Comparison of ENCODE assay signal across 9 cellular contexts in genomic region chrX:153662266-153662665, GRCh38. TPM values are rescaled to one million over a fixed set of nuclear protein-coding genes. Genes with fewer than 3 reads are reported as not detected.
DNase-seq lines count a peak whose midpoint lies in the region; ATAC-seq, FAIRE-seq and TF ChIP-seq lines count a peak whose summit lies in the region.
"Had no signal": no experiment of that assay in that cellular context is flagged by ENCODE, and none has a peak within 500 bp of the region (broad histone marks: within the 10 kb centered on the region; RNA-seq: fewer than 3 reads in every experiment).

No MANE protein-coding gene starts in this region.

- peak overlapping the region in 1 of 2 experiments; percentile 81; a peak in 1 of 4 replicates for H3K9ac ChIP-seq in K562 (ENCODE audit: insufficient read depth in 1 of 2, low read depth in 2 of 2, low read length in 2 of 2)
- H3K9ac ChIP-seq: KMS-11 had no signal

- ATAC-seq in K562, result peak; percentile 79

- WGBS in K562 (ENCODE audit: insufficient coverage, low coverage, missing lambda C conversion rate), result 3% methylated on average over 14 of the region's 31 CpGs

- FAIRE-seq in K562 (lab: Jason Lieb, UNC), result peak; percentile 74

- peaks cover 0 to 8% of the 10 kb centered on the region in 2 experiments; a peak in 2 of 5 replicates for H3K4me1 ChIP-seq in K562 (replicated peaks in 1 of 2; ENCODE audit: control insufficient read depth in 2 of 2, insufficient read depth in 2 of 2, low read length in 2 of 2)

- CTCF ChIA-PET in K562 (lab: Yijun Ruan, JAX; ENCODE audit: low intra/inter-chr PET ratio), result interaction anchor here (1.6 kb wide), 1 partner anchor 107 kb away, joined by 3 read pairs; no protein-coding TSS in a partner anchor

- no peaks in the 10 kb centered on the region for H3K9me1 ChIP-seq in K562 (ENCODE audit: control insufficient read depth, insufficient read depth, low read length)

- H4K20me1 ChIP-seq in K562 (replicated peaks; ENCODE audit: control insufficient read depth, insufficient read depth, low read length), result no peaks in the 10 kb centered on the region

- H2AFZ ChIP-seq in K562 (ENCODE audit: low read depth, low read length), result peak overlapping the region; percentile 59

- DNase-seq in GM12864 (ENCODE audit: low read depth) (no peak), T-helper 2 cell (peak in 4 of 5 experiments; percentile 24 to 50 (median 34)), K562 (ENCODE audit: extremely low read depth in 1 of 4, low spot score in 3 of 4) (peak in 2 of 4 experiments; percentile 23 to 76), mesenteric fat pad (ENCODE audit: low spot score) (peak; percentile 89), AML-193 (lab: John Stamatoyannopoulos, UW) (no peak), GF-D8 (lab: John Stamatoyannopoulos, UW) (no peak), HuH-7 (ENCODE audit: low spot score) (no peak)
- DNase-seq in stimulated activated naive CD4-positive, alpha-beta T cell treated with Interleukin-2 at 50 U/mL for 16 hours (lab: John Stamatoyannopoulos, UW), result peak; percentile 34

- no peaks in the 10 kb centered on the region for H3K36me3 ChIP-seq in K562 (ENCODE audit: control insufficient read depth, insufficient read depth, low read length)

- BruUV-seq in K562 (replicated peaks; lab: Mats Ljungman, UMichigan), result no TSS peak

- TF ChIP-seq CTCF in GM12864 (IDR thresholded peaks at IDR 0.05; ENCODE audit: low read depth, low read length, missing control alignments) (peak; percentile 54), K562 (IDR thresholded peaks at IDR 0.05 in 2 of 3, conservative IDR thresholded peaks at IDR 0.05 in 1 of 3; ENCODE audit: insufficient read depth in 2 of 3, low read depth in 1 of 3, low read length in 3 of 3) (peak; percentile 68 to 78 (median 73))

- POLR2A ChIA-PET in K562 (lab: Yijun Ruan, JAX), result no interaction called here

- in situ Hi-C loops in K562 (cut with MboI), result loop anchor here (10.0 kb wide), 1 partner anchor 717 kb away; no protein-coding TSS in a partner anchor

- no peaks in the 10 kb centered on the region for H3K79me2 ChIP-seq in K562 (ENCODE audit: control insufficient read depth, insufficient read depth, low read length)

- TF ChIP-seq RAD21 in K562 (CRISPR knock-in tag; conservative IDR thresholded peaks at IDR 0.05 in 1 of 2, IDR thresholded peaks at IDR 0.05 in 1 of 2), result peak; percentile 35 to 68

- peaks cover 2 to 16% of the 10 kb centered on the region in 2 experiments; a peak in 3 of 5 replicates for H3K27me3 ChIP-seq in K562 (ENCODE audit: control insufficient read depth in 2 of 2, insufficient read depth in 2 of 2, low read length in 2 of 2)

- TF ChIP-seq POLR2A in K562 (conservative IDR thresholded peaks at IDR 0.05), result no peak

- TF ChIP-seq EP300 in K562 (IDR thresholded peaks at IDR 0.05; ENCODE audit: low read length), result no peak

- 0 out of 2 replicates have a peak, but pooled peaks cover 2% of the 10 kb centered on the region for H3K9me3 ChIP-seq in K562 (replicated peaks; ENCODE audit: control insufficient read depth, insufficient read depth, low read depth, low read length)

- H3K4me3 ChIP-seq in GM12864 (ENCODE audit: low read depth, low read length) (no peak overlapping the region), K562 (peak overlapping the region; percentile 29)

- no peak overlapping the region for H3K27ac ChIP-seq in K562 (ENCODE audit: extremely low read depth, low read depth, low read length)
- H3K27ac ChIP-seq: KMS-11 had no signal

- H3K4me2 ChIP-seq in K562 (ENCODE audit: insufficient read depth, low read length), result peak overlapping the region; percentile 46; the same call in 1 of the 2 replicates
- H3K4me2 ChIP-seq: KMS-11 had no signal

- intact Hi-C loops in K562 (cut with micrococcal nuclease), result loop anchor here (1.0 to 10.0 kb wide), 2 partner anchors 52 to 707 kb away; no protein-coding TSS in a partner anchor

TF ChIP-seq in K562, 482 proteins besides CTCF, POLR2A, EP300 and RAD21 (continues in another document):
- TF ChIP-seq, protein P1, sequence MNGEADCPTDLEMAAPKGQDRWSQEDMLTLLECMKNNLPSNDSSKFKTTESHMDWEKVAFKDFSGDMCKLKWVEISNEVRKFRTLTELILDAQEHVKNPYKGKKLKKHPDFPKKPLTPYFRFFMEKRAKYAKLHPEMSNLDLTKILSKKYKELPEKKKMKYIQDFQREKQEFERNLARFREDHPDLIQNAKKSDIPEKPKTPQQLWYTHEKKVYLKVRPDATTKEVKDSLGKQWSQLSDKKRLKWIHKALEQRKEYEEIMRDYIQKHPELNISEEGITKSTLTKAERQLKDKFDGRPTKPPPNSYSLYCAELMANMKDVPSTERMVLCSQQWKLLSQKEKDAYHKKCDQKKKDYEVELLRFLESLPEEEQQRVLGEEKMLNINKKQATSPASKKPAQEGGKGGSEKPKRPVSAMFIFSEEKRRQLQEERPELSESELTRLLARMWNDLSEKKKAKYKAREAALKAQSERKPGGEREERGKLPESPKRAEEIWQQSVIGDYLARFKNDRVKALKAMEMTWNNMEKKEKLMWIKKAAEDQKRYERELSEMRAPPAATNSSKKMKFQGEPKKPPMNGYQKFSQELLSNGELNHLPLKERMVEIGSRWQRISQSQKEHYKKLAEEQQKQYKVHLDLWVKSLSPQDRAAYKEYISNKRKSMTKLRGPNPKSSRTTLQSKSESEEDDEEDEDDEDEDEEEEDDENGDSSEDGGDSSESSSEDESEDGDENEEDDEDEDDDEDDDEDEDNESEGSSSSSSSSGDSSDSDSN (IDR thresholded peaks at IDR 0.05; ENCODE audit: borderline replicate concordance in 1 of 2, low read depth in 2 of 2, low read length in 2 of 2), result 0 out of 4 replicates have a peak, but pooled peaks of 1 of the 2 experiments have one; percentile 23
- TF ChIP-seq CTBP1 (IDR thresholded peaks at IDR 0.05; ENCODE audit: borderline replicate concordance), result 0 out of 2 replicates have a peak, but pooled peaks have one; percentile 43

RNA-seq across cellular contexts. Expression of gene PNCK, which starts 11.3 kb away (rescaled TPM):
- total RNA-seq in K562 (2011; cell fraction: chromatin; rRNA removed; ENCODE audit: low replicate concordance), result 17.5 and 43.4 TPM in 2 replicates
- 37.0 TPM in 2 replicates for total RNA-seq in K562 (2011; cell fraction: nucleolus; rRNA removed)
- total RNA-seq in K562 (2011; cell fraction: nucleoplasm; rRNA removed), result 18.2 and 26.2 TPM in 2 replicates
- total RNA-seq in K562 (2014; rRNA removed), result 1.3 and 1.4 TPM in 2 replicates
- total RNA-seq in K562 (2014; rRNA removed; fragmentation: Illumina TruSeq; extraction: Trizol), result 0.25 and 0.48 TPM in 2 replicates
- 0.51 and 0.79 TPM in 2 replicates for total RNA-seq in K562 (2015; rRNA removed; fragmentation: Illumina TruSeq; extraction: Trizol)
- 1.9 and 2.2 TPM in 2 replicates for total RNA-seq in K562 (2021)
- 7.5 and 23.6 TPM in 2 replicates for polyA plus RNA-seq in K562 (2011; rRNA removed)
- 10.0 and 17.5 TPM in 2 replicates for polyA plus RNA-seq in K562 (2011; cell fraction: cytosol; rRNA removed)
- polyA plus RNA-seq in K562 (2011; cell fraction: nucleus; rRNA removed), result 100 and 212 TPM in 2 replicates
- polyA plus RNA-seq in K562 (2012), result 6.0 and 17.0 TPM in 2 replicates
- polyA plus RNA-seq in K562 (2014; fragmentation: Illumina TruSeq; extraction: Trizol), result 1.0 and 1.2 TPM in 2 replicates
- polyA plus RNA-seq in K562 (2014; fragmentation: Nextera tagmentation; extraction: Ambion mirVana), result under 1 TPM in 1 of 2 experiments, not detected in 1; 0.13 TPM
- 1.7 and 2.5 TPM in 2 replicates for polyA plus RNA-seq in K562 (2014; rRNA removed)
- polyA minus RNA-seq in K562 (2011; rRNA and poly(A)+ RNA removed), result 3.5 and 6.7 TPM in 2 replicates
- 2.9 and 11.2 TPM in 2 replicates for polyA minus RNA-seq in K562 (2011; cell fraction: cytosol; rRNA and poly(A)+ RNA removed)
- polyA minus RNA-seq in K562 (2011; cell fraction: nucleus; rRNA and poly(A)+ RNA removed), result 20.6 and 48.3 TPM in 2 replicates
- 1.4 TPM for total RNA-seq in mesenteric fat pad

RNA-seq across cellular contexts. Expression of gene DUSP9, which starts 15.3 kb away (rescaled TPM):
- total RNA-seq in K562 (2011; cell fraction: chromatin; rRNA removed; ENCODE audit: low replicate concordance), result 2.3 and 6.4 TPM in 2 replicates
- 6.8 and 7.3 TPM in 2 replicates for total RNA-seq in K562 (2011; cell fraction: nucleolus; rRNA removed)
- total RNA-seq in K562 (2011; cell fraction: nucleoplasm; rRNA removed), result 3.4 and 3.9 TPM in 2 replicates
- total RNA-seq in K562 (2014; rRNA removed) (10.6 and 17.8 TPM in 2 replicates), K562 (2014; rRNA removed; fragmentation: Illumina TruSeq; extraction: Trizol) (2.5 and 3.2 TPM in 2 replicates), K562 (2015; rRNA removed; fragmentation: Illumina TruSeq; extraction: Trizol) (4.6 and 5.2 TPM in 2 replicates), K562 (2021) (13.0 and 14.1 TPM in 2 replicates), mesenteric fat pad (0.39 TPM)
- polyA plus RNA-seq in K562 (2011; rRNA removed) (8.8 and 20.5 TPM in 2 replicates), K562 (2014; fragmentation: Illumina TruSeq; extraction: Trizol) (5.5 and 7.1 TPM in 2 replicates), K562 (2014; fragmentation: Nextera tagmentation; extraction: Ambion mirVana) (under 1 TPM; 0.11 to 0.31 TPM), K562 (2014; rRNA removed) (8.4 and 9.2 TPM in 2 replicates)
- 22.4 and 26.1 TPM in 2 replicates for polyA plus RNA-seq in K562 (2011; cell fraction: cytosol; rRNA removed)
- 11.9 and 18.7 TPM in 2 replicates for polyA plus RNA-seq in K562 (2011; cell fraction: nucleus; rRNA removed)
- 7.4 and 10.8 TPM in 2 replicates for polyA plus RNA-seq in K562 (2012)
- polyA minus RNA-seq in K562 (2011; rRNA and poly(A)+ RNA removed), result 5.2 and 5.5 TPM in 2 replicates
- polyA minus RNA-seq in K562 (2011; cell fraction: cytosol; rRNA and poly(A)+ RNA removed), result 7.3 and 20.2 TPM in 2 replicates
- 2.7 and 6.7 TPM in 2 replicates for polyA minus RNA-seq in K562 (2011; cell fraction: nucleus; rRNA and poly(A)+ RNA removed)

RNA-seq across cellular contexts. Expression of gene SLC6A8, which starts 25.5 kb away (rescaled TPM):
- total RNA-seq in K562 (2011; cell fraction: chromatin; rRNA removed; ENCODE audit: low replicate concordance), result 456 and 1,096 TPM in 2 replicates
- total RNA-seq in K562 (2011; cell fraction: nucleolus; rRNA removed), result 646 and 663 TPM in 2 replicates
- total RNA-seq in K562 (2011; cell fraction: nucleoplasm; rRNA removed), result 500 and 510 TPM in 2 replicates
- total RNA-seq in K562 (2014; rRNA removed) (29.6 and 45.6 TPM in 2 replicates), K562 (2014; rRNA removed; fragmentation: Illumina TruSeq; extraction: Trizol) (24.7 and 34.3 TPM in 2 replicates), K562 (2015; rRNA removed; fragmentation: Illumina TruSeq; extraction: Trizol) (30.3 and 31.0 TPM in 2 replicates), K562 (2021) (122 and 144 TPM in 2 replicates), mesenteric fat pad (45.9 TPM)
- polyA plus RNA-seq in K562 (2011; rRNA removed) (139 and 294 TPM in 2 replicates), K562 (2014; fragmentation: Illumina TruSeq; extraction: Trizol) (73.5 and 87.0 TPM in 2 replicates), K562 (2014; fragmentation: Nextera tagmentation; extraction: Ambion mirVana) (1 to 10 TPM in 1 of 2 experiments, under 1 TPM in 1; 0.68 to 1.7 TPM), K562 (2014; rRNA removed) (76.7 and 77.6 TPM in 2 replicates)
- 237 and 320 TPM in 2 replicates for polyA plus RNA-seq in K562 (2011; cell fraction: cytosol; rRNA removed)
- 1,046 and 1,667 TPM in 2 replicates for polyA plus RNA-seq in K562 (2011; cell fraction: nucleus; rRNA removed)
- polyA plus RNA-seq in K562 (2012), result 94.9 and 162 TPM in 2 replicates
- polyA minus RNA-seq in K562 (2011; rRNA and poly(A)+ RNA removed), result 85.5 and 108 TPM in 2 replicates
- 134 and 269 TPM in 2 replicates for polyA minus RNA-seq in K562 (2011; cell fraction: cytosol; rRNA and poly(A)+ RNA removed)
- 124 and 281 TPM in 2 replicates for polyA minus RNA-seq in K562 (2011; cell fraction: nucleus; rRNA and poly(A)+ RNA removed)

Comparison
In these comparisons a context has a peak if more than half of its experiments do, and no peak if none do; other contexts are left out.
1. DNase-seq: peak in T-helper 2 cell (4 of 5), mesenteric fat pad (single experiment) and stimulated activated naive CD4-positive, alpha-beta T cell treated with Interleukin-2 at 50 U/mL for 16 hours (single experiment); none in GM12864 (single experiment), AML-193 (0 of 2), GF-D8 (single experiment) and HuH-7 (single experiment).